In genomic region chr1:24917327-24918074, GRCh38 we compare ENCODE assay signal across 21 cellular contexts. TPM values are rescaled to one million over a fixed set of nuclear protein-coding genes. Genes with fewer than 3 reads are reported as not detected.
DNase-seq lines count a peak whose midpoint lies in the region; ATAC-seq and TF ChIP-seq lines count a peak whose summit lies in the region.
"Had no signal": no experiment of that assay in that cellular context is flagged by ENCODE, and none has a peak within 500 bp of the region (broad histone marks: within the 10 kb centered on the region; RNA-seq: fewer than 3 reads in every experiment).

No MANE protein-coding gene starts in this region.

- H3K27ac Mint-ChIP-seq in activated naive CD4-positive, alpha-beta T cell treated with anti-CD3 and anti-CD28 coated beads, Interleukin-2, amount 50 U/mL, for 72 hours, result peak overlapping the region; percentile 60 to 84
- H3K27ac Mint-ChIP-seq in T-helper 17 cell, result peak overlapping the region; percentile 100
- H3K27ac Mint-ChIP-seq in central memory CD8-positive, alpha-beta T cell (ENCODE audit: low read depth), result peak overlapping the region; percentile 100
- H3K27ac Mint-ChIP-seq: dendritic cell treated with granulocyte-macrophage colony-stimulating factor and Interleukin-4, amounts not matched to agents 40 ng/mL and 50 ng/mL, for 4 days had no signal

- H3K36me3 Mint-ChIP-seq in activated naive CD4-positive, alpha-beta T cell treated with anti-CD3 and anti-CD28 coated beads, Interleukin-2, amount 50 U/mL, for 72 hours, result peaks cover 20 to 35% of the 10 kb centered on the region in 2 donors
- peaks cover 11% of the 10 kb centered on the region for H3K36me3 Mint-ChIP-seq in T-helper 17 cell (ENCODE audit: low read depth)
- H3K36me3 Mint-ChIP-seq in central memory CD8-positive, alpha-beta T cell (ENCODE audit: insufficient read depth), result peaks cover 88% of the 10 kb centered on the region

- TF ChIP-seq CTCF in breast epithelium (IDR thresholded peaks at IDR 0.05) (no peak), testis (IDR thresholded peaks at IDR 0.05) (no peak)

- H3K27me3 Mint-ChIP-seq in T-helper 17 cell, result no peaks in the 10 kb centered on the region
- H3K27me3 Mint-ChIP-seq in central memory CD8-positive, alpha-beta T cell, result no peaks in the 10 kb centered on the region
- H3K27me3 Mint-ChIP-seq: dendritic cell treated with granulocyte-macrophage colony-stimulating factor and Interleukin-4, amounts not matched to agents 40 ng/mL and 50 ng/mL, for 4 days had no signal

- WGBS in testis, 2 donors, result 92 to 96% methylated on average over 9 to 16 of the region's 16 CpGs

- intact Hi-C loops in breast epithelium (cut with DNase I; ENCODE audit: low total_unique reads) (no loop called here), testis (cut with DNase I; ENCODE audit: low total_unique reads) (no loop called here)

- H3K27me3 ChIP-seq in breast epithelium, result no peaks in the 10 kb centered on the region
- H3K27me3 ChIP-seq in testis, result no peaks in the 10 kb centered on the region
- H3K27me3 ChIP-seq in HAP-1 (ENCODE audit: low read depth), result no peaks in the 10 kb centered on the region

- H3K4me1 ChIP-seq in breast epithelium (no peaks in the 10 kb centered on the region), testis (no peaks in the 10 kb centered on the region), HAP-1 (no peaks in the 10 kb centered on the region)

- H3K4me3 ChIP-seq in breast epithelium, result no peak overlapping the region
- no peak overlapping the region for H3K4me3 ChIP-seq in testis
- H3K4me3 ChIP-seq in HAP-1, result no peak overlapping the region
- H3K4me3 ChIP-seq: gastroesophageal sphincter, left ventricle myocardium inferior had no signal

- no peak for DNase-seq in activated naive CD4-positive, alpha-beta T cell treated with anti-CD3 and anti-CD28 coated beads, Interleukin-2, amount 50 U/mL, for 72 hours (ENCODE audit: low spot score in 2 of 2)
- DNase-seq in activated naive CD4-positive, alpha-beta T cell treated with Interleukin-2 at 50 U/mL for 16 hours, result no peak
- DNase-seq in T-helper 17 cell (no peak), breast epithelium (ENCODE audit: low spot score in 2 of 2) (no peak), testis (no peak), HAP-1 (ENCODE audit: low spot score in 2 of 2) (no peak)
- DNase-seq in central memory CD8-positive, alpha-beta T cell (ENCODE audit: low spot score in 2 of 2), result no peak
- DNase-seq: activated CD4-positive, alpha-beta T cell treated with anti-CD3 and anti-CD28 coated beads for 1 hour; aorta; EL; left ventricle myocardium inferior; NCI-H1105; NCI-H2081; NCI-H446 treated with DMSO at 0.1 percent for 48 hours; OCI-M1; small intestine; stimulated activated CD4-positive, alpha-beta T cell treated with anti-CD3 and anti-CD28 coated beads, Interleukin-1b, Interleukin-23, amount 100 ng/mL, for 48 hours; SW 1271 had no signal

- no peak for ATAC-seq in activated naive CD4-positive, alpha-beta T cell treated with anti-CD3 and anti-CD28 coated beads, Interleukin-2, amount 50 U/mL, for 72 hours
- ATAC-seq in T-helper 17 cell, result no peak
- ATAC-seq in central memory CD8-positive, alpha-beta T cell (replicated peaks; ENCODE audit: extremely low read depth, poor library complexity, severe bottlenecking), result no peak
- ATAC-seq: gastroesophageal sphincter had no signal

- no peak overlapping the region for H3K4me3 Mint-ChIP-seq in T-helper 17 cell
- peak overlapping the region; percentile 68 for H3K4me3 Mint-ChIP-seq in central memory CD8-positive, alpha-beta T cell
- H3K4me3 Mint-ChIP-seq: dendritic cell treated with granulocyte-macrophage colony-stimulating factor and Interleukin-4, amounts not matched to agents 40 ng/mL and 50 ng/mL, for 4 days had no signal

- H3K27ac ChIP-seq in breast epithelium (no peak overlapping the region), testis (no peak overlapping the region)
- H3K27ac ChIP-seq: C4-2B, gastroesophageal sphincter, left ventricle myocardium inferior had no signal

- H3K4me1 Mint-ChIP-seq in T-helper 17 cell, result peaks cover 52% of the 10 kb centered on the region
- H3K4me1 Mint-ChIP-seq in central memory CD8-positive, alpha-beta T cell, result peaks cover 75% of the 10 kb centered on the region

- H3K9me3 Mint-ChIP-seq in activated naive CD4-positive, alpha-beta T cell treated with anti-CD3 and anti-CD28 coated beads, Interleukin-2, amount 50 U/mL, for 72 hours, result no peaks in the 10 kb centered on the region
- H3K9me3 Mint-ChIP-seq in central memory CD8-positive, alpha-beta T cell, result no peaks in the 10 kb centered on the region
- H3K9me3 Mint-ChIP-seq: dendritic cell treated with granulocyte-macrophage colony-stimulating factor and Interleukin-4, amounts not matched to agents 40 ng/mL and 50 ng/mL, for 4 days had no signal

- TF ChIP-seq POLR2A in breast epithelium (IDR thresholded peaks at IDR 0.05), result no peak
- TF ChIP-seq POLR2A in testis (IDR thresholded peaks at IDR 0.05), result no peak

- H3K9me3 ChIP-seq in T-helper 17 cell (ENCODE audit: control insufficient read depth, low read length, poor library complexity, severe bottlenecking) (no peaks in the 10 kb centered on the region), breast epithelium (no peaks in the 10 kb centered on the region), testis (no peaks in the 10 kb centered on the region), HAP-1 (no peaks in the 10 kb centered on the region)
- H3K9me3 ChIP-seq: gastroesophageal sphincter, left ventricle myocardium inferior had no signal

- no peaks in the 10 kb centered on the region for H3K36me3 ChIP-seq in breast epithelium
- H3K36me3 ChIP-seq in testis (ENCODE audit: low read depth, missing control alignments), result no peaks in the 10 kb centered on the region
- H3K36me3 ChIP-seq in HAP-1 (replicated peaks), result peaks cover 22% of the 10 kb centered on the region
- H3K36me3 ChIP-seq: gastroesophageal sphincter, left ventricle myocardium inferior had no signal

- in situ Hi-C loops in HAP-1 (cut with MboI; ENCODE audit: low sequenced_read_pairs), result no loop called here

RNA-seq across cellular contexts. Expression of gene RUNX3, which starts 12.6 kb away (rescaled TPM):
- 100 to 1,000 TPM; 119 to 136 TPM for total RNA-seq in activated naive CD4-positive, alpha-beta T cell treated with anti-CD3 and anti-CD28 coated beads, Interleukin-2, amount 50 U/mL, for 72 hours
- 100 to 1,000 TPM; 186 to 243 TPM for total RNA-seq in T-helper 17 cell
- 1 to 10 TPM; 1.9 to 9.1 (median 5.6) TPM for total RNA-seq in breast epithelium
- total RNA-seq in testis, result 1 to 10 TPM; 5.7 to 6.4 TPM
- 5.1 TPM for polyA plus RNA-seq in testis (ENCODE audit: insufficient read depth, low read depth, low replicate concordance)

Comparison
In these comparisons a context has a peak if more than half of its experiments do, and no peak if none do; other contexts are left out.
1. RNA of gene RUNX3, which starts 12.6 kb away (total RNA-seq): 186 to 243 TPM in T-helper 17 cell and 119 to 136 TPM in activated naive CD4-positive, alpha-beta T cell treated with anti-CD3 and anti-CD28 coated beads, Interleukin-2, amount 50 U/mL, for 72 hours; 5.7 to 6.4 TPM in testis and 1.9 to 9.1 TPM in breast epithelium; every median in the first group is over 10 times any median in the second.
2. Peak in every context shown above with its lines, with median percentiles within 50 percentile points of each other: H3K27ac Mint-ChIP-seq.